In genomic region chr2:42854207-42854818, GRCh38 we compare ENCODE assay signal across 11 cellular contexts.
DNase-seq lines count a peak whose midpoint lies in the region; ATAC-seq and TF ChIP-seq lines count a peak whose summit lies in the region.
"Had no signal": no experiment of that assay in that cellular context is flagged by ENCODE, and none has a peak within 500 bp of the region (broad histone marks: within the 10 kb centered on the region; RNA-seq: fewer than 3 reads in every experiment).

No MANE protein-coding gene starts in this region.

- no peak for TF ChIP-seq POLR2A in breast epithelium (IDR thresholded peaks at IDR 0.05)

- in situ Hi-C loops in HAP-1 (cut with MboI; ENCODE audit: low sequenced_read_pairs) = no loop called here

- H3K4me2 ChIP-seq in BLaER1 = peak overlapping the region; percentile 61

- H3K4me3 ChIP-seq in BLaER1 = no peak overlapping the region
- no peak overlapping the region for H3K4me3 ChIP-seq in breast epithelium
- no peak overlapping the region for H3K4me3 ChIP-seq in HAP-1

- H3K27ac ChIP-seq in BLaER1 (peak overlapping the region; percentile 35; the same call in 1 of the 2 replicates), breast epithelium (peak overlapping the region; percentile 84 to 95)

- H3K9me3 ChIP-seq in BLaER1 = no peaks in the 10 kb centered on the region
- H3K9me3 ChIP-seq in breast epithelium = peaks cover 0 to 3% of the 10 kb centered on the region in 2 donors
- no peaks in the 10 kb centered on the region for H3K9me3 ChIP-seq in HAP-1

- no peak for TF ChIP-seq CTCF in breast epithelium (IDR thresholded peaks at IDR 0.05)

- H3K36me3 ChIP-seq in BLaER1 (no peaks in the 10 kb centered on the region), breast epithelium (no peaks in the 10 kb centered on the region), HAP-1 (replicated peaks) (no peaks in the 10 kb centered on the region)

- no peak for ATAC-seq in GM21367 (IDR thresholded peaks at IDR 0.05; ENCODE audit: unreplicated experiment)
- ATAC-seq in GM18868 (IDR thresholded peaks at IDR 0.05; ENCODE audit: unreplicated experiment) = no peak
- ATAC-seq: T-helper 17 cell had no signal

- H3K27me3 ChIP-seq in BLaER1 (no peaks in the 10 kb centered on the region), breast epithelium (no peaks in the 10 kb centered on the region), HAP-1 (ENCODE audit: low read depth) (no peaks in the 10 kb centered on the region)

- intact Hi-C loops in breast epithelium (cut with DNase I; ENCODE audit: low total_unique reads) = loop anchor here (10.0 kb wide), 1 partner anchor 80 kb away; no protein-coding TSS in a partner anchor

- peak in 1 of 2 donors; percentile 79 for DNase-seq in breast epithelium (ENCODE audit: low spot score in 2 of 2)
- DNase-seq in iPS-NIHi11 (ENCODE audit: low spot score) = peak; percentile 28
- peak; percentile 37 for DNase-seq in retina
- DNase-seq in HAP-1 (ENCODE audit: low spot score in 2 of 2) = no peak
- no peak for DNase-seq in globus pallidus (ENCODE audit: low spot score)
- DNase-seq: NCI-H748 treated with DMSO at 0.1 percent for 48 hours; stimulated activated CD4-positive, alpha-beta T cell treated with anti-CD3 and anti-CD28 coated beads, Interleukin-4, amount 100 ng/mL, for 24 hours; T-helper 17 cell had no signal

- peaks cover 66% of the 10 kb centered on the region for H3K4me1 ChIP-seq in BLaER1
- peaks cover 0 to 5% of the 10 kb centered on the region in 2 donors for H3K4me1 ChIP-seq in breast epithelium
- H3K4me1 ChIP-seq in HAP-1 = no peaks in the 10 kb centered on the region

- H4K20me1 ChIP-seq in BLaER1 = no peaks in the 10 kb centered on the region

- peak overlapping the region; percentile 38; the same call in 1 of the 2 replicates for H3K9ac ChIP-seq in BLaER1

Comparison
In these comparisons a context has a peak if more than half of its experiments do, and no peak if none do; other contexts are left out.
1. DNase-seq: peak in iPS-NIHi11 (single experiment) and retina (single experiment); none in HAP-1 (0 of 2) and globus pallidus (single experiment).